In genomic region chr13:33937373-33938087, GRCh38 we compare ENCODE assay signal across 17 cellular contexts.
DNase-seq lines count a peak whose midpoint lies in the region; ATAC-seq and TF ChIP-seq lines count a peak whose summit lies in the region.
"Had no signal": no experiment of that assay in that cellular context is flagged by ENCODE, and none has a peak within 500 bp of the region (broad histone marks: within the 10 kb centered on the region; RNA-seq: fewer than 3 reads in every experiment).

No MANE protein-coding gene starts in this region.

- H3K4me3 ChIP-seq in WERI-Rb-1 (ENCODE audit: low read depth, low read length) = no peak overlapping the region
- H3K4me3 ChIP-seq: coronary artery, GM23248, skin epidermis had no signal

- no peaks in the 10 kb centered on the region for H3K9me3 ChIP-seq in WERI-Rb-1 (ENCODE audit: severe bottlenecking)

- H3K27ac ChIP-seq in WERI-Rb-1 = no peak overlapping the region
- H3K27ac ChIP-seq: coronary artery, GM23248, skin epidermis had no signal

- H3K27me3 ChIP-seq in WERI-Rb-1 (ENCODE audit: insufficient read depth, low read depth, severe bottlenecking) = no peaks in the 10 kb centered on the region

- no peak for ATAC-seq in GM19035 (IDR thresholded peaks at IDR 0.05; ENCODE audit: unreplicated experiment)
- ATAC-seq: esophagus mucosa; Panc1; stimulated activated memory B cell treated with anti-CD40 and anti-IgM and Interleukin-4, amounts not matched to agents 10 μg/mL and 1 μg/mL and 100 μg/mL, for 72 hours had no signal

- TF ChIP-seq CTCF in WERI-Rb-1 (IDR thresholded peaks at IDR 0.05; ENCODE audit: low read depth, low read length) = no peak

- DNase-seq in HT1080 (ENCODE audit: low read depth) (peak; percentile 26), SK-MEL-5 (ENCODE audit: low read depth, low spot score) (peak; percentile 63), iPS-NIHi7 (ENCODE audit: extremely low spot score) (peak; percentile 31), pons (ENCODE audit: low spot score) (peak; percentile 30), NCI-H345 (lab: John Stamatoyannopoulos, UW) (no peak), LoVo (ENCODE audit: low spot score) (no peak), WERI-Rb-1 (no peak)
- DNase-seq: activated effector memory CD4-positive, alpha-beta T cell treated with anti-CD3 and anti-CD28 coated beads, Interleukin-2, amount 50 U/mL, for 16 hours; AML-193; GM23248; NCI-H1092 had no signal

- H3K36me3 ChIP-seq in WERI-Rb-1 = no peaks in the 10 kb centered on the region

- in situ Hi-C loops in SK-MEL-5 (cut with HindIII; ENCODE audit: low pct_unique_long_range_greater_than_20kb, low sequenced_read_pairs) = no loop called here

Comparison
In these comparisons a context has a peak if more than half of its experiments do, and no peak if none do; other contexts are left out.
1. DNase-seq: peak in HT1080 (single experiment), SK-MEL-5 (single experiment), iPS-NIHi7 (single experiment) and pons (single experiment); none in NCI-H345 (single experiment), LoVo (single experiment) and WERI-Rb-1 (single experiment).